28 cellular contexts compared by ENCODE assay signal in genomic region chr10:67173787-67174186, GRCh38.
"Had no signal": no experiment of that assay in that cellular context is flagged by ENCODE, and none has a peak within 500 bp of the region (broad histone marks: within the 10 kb centered on the region; RNA-seq: fewer than 3 reads in every experiment).

No MANE protein-coding gene starts in this region.

- H3K4me3 ChIP-seq: colonic mucosa, coronary artery, dorsolateral prefrontal cortex, esophagus muscularis mucosa, esophagus squamous epithelium, gastrocnemius medialis, gastroesophageal sphincter, heart left ventricle, heart right ventricle had no signal

- H3K9me3 ChIP-seq: colonic mucosa, gastrocnemius medialis, gastroesophageal sphincter had no signal

- DNase-seq: colonic mucosa; cortex of kidney; dermis blood vessel endothelial cell; dorsolateral prefrontal cortex; effector CD4-positive, alpha-beta T cell; effector CD8-positive, alpha-beta T cell; effector memory CD4-positive, alpha-beta T cell; effector memory CD8-positive, alpha-beta T cell; endodermal cell; erythroblast; esophagus squamous epithelium; foreskin fibroblast; foreskin keratinocyte; foreskin melanocyte; gastrocnemius medialis; glutamatergic neuron; head of caudate nucleus; heart left ventricle; heart right ventricle had no signal

- ATAC-seq: effector memory CD8-positive, alpha-beta T cell; esophagus mucosa; foreskin keratinocyte; gastrocnemius medialis; gastroesophageal sphincter; heart left ventricle; heart right ventricle had no signal

- FAIRE-seq: colon, endometrium, endothelial cell of umbilical vein, frontal cortex had no signal

- H3K27ac ChIP-seq: colonic mucosa, coronary artery, epithelial cell of prostate, esophagus muscularis mucosa, esophagus squamous epithelium, foreskin keratinocyte, gastrocnemius medialis, gastroesophageal sphincter, heart left ventricle, heart right ventricle had no signal

- H3K27me3 ChIP-seq: colonic mucosa, dorsolateral prefrontal cortex, esophagus muscularis mucosa, esophagus squamous epithelium, foreskin keratinocyte, gastrocnemius medialis, gastroesophageal sphincter, heart left ventricle, heart right ventricle had no signal

- H3K4me1 ChIP-seq: colonic mucosa, esophagus muscularis mucosa, esophagus squamous epithelium, foreskin keratinocyte, gastrocnemius medialis, gastroesophageal sphincter, heart left ventricle, heart right ventricle had no signal

- H3K36me3 ChIP-seq: colonic mucosa, esophagus muscularis mucosa, esophagus squamous epithelium, gastrocnemius medialis, gastroesophageal sphincter, heart left ventricle, heart right ventricle had no signal
